13 cellular contexts compared by ENCODE assay signal in genomic region chr17:50482110-50482509, GRCh38. TPM values are rescaled to one million over a fixed set of nuclear protein-coding genes. Genes with fewer than 3 reads are reported as not detected.
DNase-seq lines count a peak whose midpoint lies in the region; ATAC-seq and TF ChIP-seq lines count a peak whose summit lies in the region.
"Had no signal": no experiment of that assay in that cellular context is flagged by ENCODE, and none has a peak within 500 bp of the region (broad histone marks: within the 10 kb centered on the region; RNA-seq: fewer than 3 reads in every experiment).

No MANE protein-coding gene starts in this region.

- DNase-seq in heart left ventricle, result peak in 1 of 5 donors; percentile 53
- no peak for DNase-seq in Right ventricle myocardium inferior (ENCODE audit: missing footprints)
- no peak for DNase-seq in coronary artery (ENCODE audit: low spot score)
- DNase-seq in uterus, result no peak
- DNase-seq in HT-29 (ENCODE audit: low spot score), result no peak
- DNase-seq in Kasumi-1 (lab: John Stamatoyannopoulos, UW), result no peak

- intact Hi-C loops in heart left ventricle (cut with DNase I), result loop anchor here in 8 of 10 donors (1.0 to 10.0 kb wide), 15 partner anchors 51 to 360 kb away; partner anchors contain the start of gene SPATA20 (in 2 of the 8)
- intact Hi-C loops in Right ventricle myocardium inferior (cut with DNase I), result loop anchor here (1.0 to 10.0 kb wide), 4 partner anchors 51 to 203 kb away; partner anchors contain the start of gene EPN3
- intact Hi-C loops in uterus (cut with DNase I; ENCODE audit: low total_unique reads), result no loop called here

- WGBS in heart left ventricle, 4 donors, result 70 to 89% (median 85%) methylated on average over 15 to 23 of the region's 23 CpGs

- H3K4me3 ChIP-seq in heart left ventricle (no peak overlapping the region), coronary artery (no peak overlapping the region), neutrophil (ENCODE audit: low read depth in 1 of 2, low read length in 1 of 2) (no peak overlapping the region), uterus (no peak overlapping the region)

- H3K4me1 ChIP-seq in heart left ventricle (peaks cover 0 to 51% (median 32%) of the 10 kb centered on the region in 12 donors), neutrophil (ENCODE audit: control insufficient read depth in 1 of 2, insufficient read depth in 1 of 2, low read depth in 1 of 2, low read length in 1 of 2) (peaks cover 45 to 49% of the 10 kb centered on the region in 2 experiments), uterus (peaks cover 0 to 11% of the 10 kb centered on the region in 2 donors)

- no peaks in the 10 kb centered on the region for H3K9me3 ChIP-seq in heart left ventricle
- H3K9me3 ChIP-seq in neutrophil, result no peaks in the 10 kb centered on the region
- no peaks in the 10 kb centered on the region for H3K9me3 ChIP-seq in uterus

- TF ChIP-seq CTCF in heart left ventricle (IDR thresholded peaks at IDR 0.05) (no peak), coronary artery (IDR thresholded peaks at IDR 0.05) (no peak), neutrophil (IDR thresholded peaks at IDR 0.05) (no peak), uterus (IDR thresholded peaks at IDR 0.05) (no peak)

- H3K36me3 ChIP-seq in heart left ventricle (peaks cover 0 to 61% (median 48%) of the 10 kb centered on the region in 9 donors), neutrophil (peaks cover 25% of the 10 kb centered on the region), uterus (no peaks in the 10 kb centered on the region)

- H3K27me3 ChIP-seq in heart left ventricle (no peaks in the 10 kb centered on the region), neutrophil (no peaks in the 10 kb centered on the region), uterus (no peaks in the 10 kb centered on the region)

- TF ChIP-seq POLR2A in heart left ventricle (IDR thresholded peaks at IDR 0.05) (no peak), uterus (IDR thresholded peaks at IDR 0.05) (no peak)

- peak overlapping the region in 9 of 12 donors; percentile 9 to 90 (median 80) for H3K27ac ChIP-seq in heart left ventricle
- peak overlapping the region; percentile 85 to 94 for H3K27ac ChIP-seq in coronary artery
- H3K27ac ChIP-seq in neutrophil, result peak overlapping the region; percentile 80
- peak overlapping the region; percentile 66 to 91 for H3K27ac ChIP-seq in uterus

- peak in 1 of 4 donors; percentile 1 for ATAC-seq in heart left ventricle
- ATAC-seq in Right ventricle myocardium inferior, result no peak
- no peak for ATAC-seq in HG02623 (IDR thresholded peaks at IDR 0.05; ENCODE audit: unreplicated experiment)

RNA-seq across cellular contexts. Expression of gene RSAD1, which starts 3.5 kb away (rescaled TPM):
- total RNA-seq in heart left ventricle (10 to 100 TPM; 30.9 to 50.0 (median 42.8) TPM), Right ventricle myocardium inferior (52.7 TPM), uterus (10 to 100 TPM; 12.9 to 42.6 (median 30.7) TPM)
- 10 to 100 TPM; 36.2 to 43.7 TPM for polyA plus RNA-seq in heart left ventricle
- total RNA-seq in HT-29 (2014; rRNA removed; shearing (Covaris generic)), result 27.9 and 30.9 TPM in 2 replicates

RNA-seq across cellular contexts. Expression of gene CHAD, which starts 13.4 kb away (rescaled TPM):
- total RNA-seq in heart left ventricle (under 1 TPM in 2 of 9 donors, not detected in 7; 0.15 to 0.27 TPM), Right ventricle myocardium inferior (0.16 TPM), uterus (not detected)
- polyA plus RNA-seq in heart left ventricle, result under 1 TPM in 1 of 2 donors, not detected in 1; 0.15 TPM
- not detected in 2 replicates for total RNA-seq in HT-29 (2014; rRNA removed; shearing (Covaris generic))
- total RNA-seq: activated CD4-positive, alpha-beta T cell treated with anti-CD3 and anti-CD28 coated beads, Interleukin-2, amount 10 ng/mL, durations not matched to agents 7 days and 5 days; activated T-cell treated with anti-CD3 and anti-CD28 coated beads, Interleukin-2, amount 50 U/mL, for 4 hours; dermis microvascular lymphatic vessel endothelial cell; pulmonary artery endothelial cell; T-helper 2 cell treated with Interferon-gamma antibody and Interleukin-4, amounts not matched to agents 100 ng/mL and 5 ng/mL, for 36 hours had no signal

RNA-seq across cellular contexts. Expression of gene MYCBPAP, which starts 26.1 kb away (rescaled TPM):
- total RNA-seq in heart left ventricle (1 to 10 TPM in 2 of 9 donors, under 1 TPM in 6, not detected in 1; 0.42 to 2.4 (median 0.83) TPM), Right ventricle myocardium inferior (0.81 TPM), uterus (10 to 100 TPM in 1 of 4 donors, 1 to 10 TPM in 3; 2.7 to 11.5 (median 5.1) TPM)
- under 1 TPM; 0.29 to 0.46 TPM for polyA plus RNA-seq in heart left ventricle
- not detected in 2 replicates for total RNA-seq in HT-29 (2014; rRNA removed; shearing (Covaris generic))

RNA-seq across cellular contexts. Expression of gene EPN3, which starts 50.4 kb away (rescaled TPM):
- total RNA-seq in heart left ventricle, result 10 to 100 TPM in 6 of 9 donors, 1 to 10 TPM in 3; 8.9 to 29.5 (median 12.6) TPM
- 10 to 100 TPM in 1 of 2 donors, 1 to 10 TPM in 1; 9.0 to 22.1 TPM for polyA plus RNA-seq in heart left ventricle
- 21.5 TPM for total RNA-seq in Right ventricle myocardium inferior
- total RNA-seq in uterus, result 10 to 100 TPM in 1 of 4 donors, under 1 TPM in 1, not detected in 2; 0.30 to 41.1 TPM
- total RNA-seq in HT-29 (2014; rRNA removed; shearing (Covaris generic)), result 25.6 and 25.8 TPM in 2 replicates
- total RNA-seq: activated CD4-positive, alpha-beta T cell treated with anti-CD3 and anti-CD28 coated beads, Interleukin-2, amount 10 ng/mL, durations not matched to agents 7 days and 5 days; T-helper 2 cell treated with Interferon-gamma antibody and Interleukin-4, amounts not matched to agents 100 ng/mL and 5 ng/mL, for 36 hours had no signal

RNA-seq across cellular contexts. Expression of gene ACSF2, which starts 56.1 kb away (rescaled TPM):
- total RNA-seq in heart left ventricle (10 to 100 TPM in 8 of 9 donors, 1 to 10 TPM in 1; 7.3 to 31.6 (median 17.4) TPM), Right ventricle myocardium inferior (22.7 TPM), uterus (10 to 100 TPM; 16.7 to 60.6 (median 45.7) TPM)
- 10 to 100 TPM in 1 of 2 donors, 1 to 10 TPM in 1; 6.5 to 20.0 TPM for polyA plus RNA-seq in heart left ventricle
- 60.0 and 66.2 TPM in 2 replicates for total RNA-seq in HT-29 (2014; rRNA removed; shearing (Covaris generic))
